In genomic region chr10:91590142-91590903, GRCh38 we compare ENCODE assay signal across 10 cellular contexts. TPM values are rescaled to one million over a fixed set of nuclear protein-coding genes. Genes with fewer than 3 reads are reported as not detected.
DNase-seq lines count a peak whose midpoint lies in the region; ATAC-seq and TF ChIP-seq lines count a peak whose summit lies in the region.
"Had no signal": no experiment of that assay in that cellular context is flagged by ENCODE, and none has a peak within 500 bp of the region (broad histone marks: within the 10 kb centered on the region; RNA-seq: fewer than 3 reads in every experiment).

No MANE protein-coding gene starts in this region.

- H3K9me3 ChIP-seq in MG63: no peaks in the 10 kb centered on the region; the same call in 1 of the 2 replicates
- H3K9me3 ChIP-seq in lower lobe of right lung: no peaks in the 10 kb centered on the region
- H3K9me3 ChIP-seq in testis: no peaks in the 10 kb centered on the region

- H3K27me3 ChIP-seq in MG63 (no peaks in the 10 kb centered on the region), lower lobe of right lung (ENCODE audit: low read depth) (no peaks in the 10 kb centered on the region), testis (no peaks in the 10 kb centered on the region)

- peak; percentile 95 for DNase-seq in MG63
- peak; percentile 48 for DNase-seq in lower lobe of right lung
- peak; percentile 35 for DNase-seq in testis
- no peak for DNase-seq in COLO829 (ENCODE audit: low spot score)
- no peak for DNase-seq in stimulated activated naive CD4-positive, alpha-beta T cell (lab: John Stamatoyannopoulos, UW)
- DNase-seq: activated CD4-positive, alpha-beta T cell treated with anti-CD3 and anti-CD28 coated beads for 36 hours; small intestine had no signal

- H3K36me3 ChIP-seq in MG63 (no peaks in the 10 kb centered on the region), lower lobe of right lung (no peaks in the 10 kb centered on the region), testis (ENCODE audit: low read depth, missing control alignments) (no peaks in the 10 kb centered on the region)

- no peak for TF ChIP-seq POLR2A in testis (IDR thresholded peaks at IDR 0.05)

- peak; percentile 54 to 66 for ATAC-seq in lower lobe of right lung
- ATAC-seq in HG02678 (IDR thresholded peaks at IDR 0.05; ENCODE audit: unreplicated experiment): no peak
- ATAC-seq in HG02798 (IDR thresholded peaks at IDR 0.05; ENCODE audit: poor library complexity, unreplicated experiment): no peak
- ATAC-seq: activated CD4-positive, alpha-beta T cell treated with anti-CD3 and anti-CD28 coated beads for 36 hours had no signal

- 43 to 49% methylated on average over 6 to 7 of the region's 7 CpGs for WGBS in testis, 2 donors

- TF ChIP-seq CTCF in lower lobe of right lung (IDR thresholded peaks at IDR 0.05) (no peak), testis (IDR thresholded peaks at IDR 0.05) (no peak)

- H3K27ac ChIP-seq in cingulate gyrus (ENCODE audit: low read depth, low read length): peak overlapping the region; percentile 79
- peak overlapping the region; percentile 65 for H3K27ac ChIP-seq in lower lobe of right lung
- peak overlapping the region in 1 of 2 donors; percentile 33 for H3K27ac ChIP-seq in testis

- no peak overlapping the region for H3K4me3 ChIP-seq in MG63
- H3K4me3 ChIP-seq in lower lobe of right lung: no peak overlapping the region
- H3K4me3 ChIP-seq in testis: no peak overlapping the region

- intact Hi-C loops in lower lobe of right lung (cut with DNase I): no loop called here
- intact Hi-C loops in testis (cut with DNase I; ENCODE audit: low total_unique reads): no loop called here

- peaks cover 26% of the 10 kb centered on the region for H3K4me1 ChIP-seq in lower lobe of right lung
- H3K4me1 ChIP-seq in testis: peaks cover 24% of the 10 kb centered on the region

RNA-seq across cellular contexts. Expression of gene PPP1R3C, which starts 42.5 kb away (rescaled TPM):
- total RNA-seq in MG63 (2014; rRNA removed; shearing (Covaris generic); ENCODE audit: low replicate concordance): 12.7 and 16.0 TPM in 2 replicates
- 10.8 TPM for total RNA-seq in lower lobe of right lung
- total RNA-seq in testis: 1 to 10 TPM; 4.7 to 5.8 TPM
- 9.7 TPM for polyA plus RNA-seq in testis (ENCODE audit: insufficient read depth, low read depth, low replicate concordance)

Comparison
In these comparisons a context has a peak if more than half of its experiments do, and no peak if none do; other contexts are left out.
1. DNase-seq: peak in MG63 (single experiment), lower lobe of right lung (single experiment) and testis (single experiment); none in COLO829 (single experiment) and stimulated activated naive CD4-positive, alpha-beta T cell (0 of 6).
2. ATAC-seq: peak in lower lobe of right lung (2 of 2); none in HG02678 (single experiment) and HG02798 (single experiment).